ENCODE assay signal across 11 cellular contexts in genomic region chr22:49968313-49968830, GRCh38. TPM values are rescaled to one million over a fixed set of nuclear protein-coding genes. Genes with fewer than 3 reads are reported as not detected.
DNase-seq lines count a peak whose midpoint lies in the region; ATAC-seq, FAIRE-seq and TF ChIP-seq lines count a peak whose summit lies in the region.
"Had no signal": no experiment of that assay in that cellular context is flagged by ENCODE, and none has a peak within 500 bp of the region (broad histone marks: within the 10 kb centered on the region; RNA-seq: fewer than 3 reads in every experiment).

No MANE protein-coding gene starts in this region.

- H3K4me3 Mint-ChIP-seq in activated CD8-positive, alpha-beta T cell treated with anti-CD3 and anti-CD28 coated beads, Interleukin-2, amount 10 ng/mL, durations not matched to agents 7 days and 5 days: no peak overlapping the region
- no peak overlapping the region for H3K4me3 Mint-ChIP-seq in activated CD8-positive, alpha-beta T cell treated with anti-CD3 and anti-CD28 coated beads for 36 hours

- POLR2A ChIA-PET in activated CD8-positive, alpha-beta T cell treated with anti-CD3 and anti-CD28 coated beads, Interleukin-2, amount 10 ng/mL, durations not matched to agents 7 days and 5 days (lab: Charles Lee): interaction anchor here (0.6 to 0.7 kb wide), 2 partner anchors 12 to 32 kb away, joined by 3 to 5 read pairs; no protein-coding TSS in a partner anchor
- POLR2A ChIA-PET in activated CD8-positive, alpha-beta T cell treated with anti-CD3 and anti-CD28 coated beads for 36 hours (lab: Charles Lee): interaction anchor here (0.9 to 4.3 kb wide), 4 partner anchors 7 to 30 kb away, joined by 3 to 63 read pairs (median 5); partner anchors contain the start of gene PIM3
- POLR2A ChIA-PET in K562 (lab: Yijun Ruan, JAX): interaction anchor here (0.9 to 1.5 kb wide), 2 partner anchors 16 to 28 kb away, joined by 3 to 4 read pairs; no protein-coding TSS in a partner anchor

- no peak for TF ChIP-seq POLR2A in K562 (conservative IDR thresholded peaks at IDR 0.05)

- H4K20me1 ChIP-seq in K562 (replicated peaks; ENCODE audit: control insufficient read depth, insufficient read depth, low read length): no peaks in the 10 kb centered on the region

- peaks cover 4% of the 10 kb centered on the region for H3K9me1 ChIP-seq in K562 (ENCODE audit: control insufficient read depth, insufficient read depth, low read length)

- H3K4me3 ChIP-seq in K562 (no peak overlapping the region), lower lobe of right lung (no peak overlapping the region)

- in situ Hi-C loops in K562 (cut with MboI): no loop called here

- no peak for FAIRE-seq in K562 (lab: Jason Lieb, UNC)

- H3K27me3 ChIP-seq in K562 (ENCODE audit: control insufficient read depth in 2 of 2, insufficient read depth in 2 of 2, low read length in 2 of 2) (no peaks in the 10 kb centered on the region), lower lobe of right lung (ENCODE audit: low read depth) (no peaks in the 10 kb centered on the region)

- H3K4me1 ChIP-seq in K562 (replicated peaks in 1 of 2; ENCODE audit: control insufficient read depth in 2 of 2, insufficient read depth in 2 of 2, low read length in 2 of 2) (peaks cover 23 to 98% of the 10 kb centered on the region in 2 experiments), lower lobe of right lung (peaks cover 81% of the 10 kb centered on the region)

- TF ChIP-seq EP300 in K562 (IDR thresholded peaks at IDR 0.05; ENCODE audit: low read length): no peak

- H3K9ac ChIP-seq in K562 (ENCODE audit: insufficient read depth in 1 of 2, low read depth in 2 of 2, low read length in 2 of 2): no peak overlapping the region

- H3K27ac Mint-ChIP-seq in activated CD8-positive, alpha-beta T cell treated with anti-CD3 and anti-CD28 coated beads, Interleukin-2, amount 10 ng/mL, durations not matched to agents 7 days and 5 days: no peak overlapping the region
- H3K27ac Mint-ChIP-seq in activated CD8-positive, alpha-beta T cell treated with anti-CD3 and anti-CD28 coated beads for 36 hours: no peak overlapping the region

- H3K9me3 Mint-ChIP-seq in activated CD8-positive, alpha-beta T cell treated with anti-CD3 and anti-CD28 coated beads, Interleukin-2, amount 10 ng/mL, durations not matched to agents 7 days and 5 days (ENCODE audit: insufficient read depth): no peaks in the 10 kb centered on the region
- no peaks in the 10 kb centered on the region for H3K9me3 Mint-ChIP-seq in activated CD8-positive, alpha-beta T cell treated with anti-CD3 and anti-CD28 coated beads for 36 hours

- H3K4me1 Mint-ChIP-seq in activated CD8-positive, alpha-beta T cell treated with anti-CD3 and anti-CD28 coated beads, Interleukin-2, amount 10 ng/mL, durations not matched to agents 7 days and 5 days (ENCODE audit: low read depth): peaks cover 38% of the 10 kb centered on the region
- H3K4me1 Mint-ChIP-seq in activated CD8-positive, alpha-beta T cell treated with anti-CD3 and anti-CD28 coated beads for 36 hours (ENCODE audit: low read depth): peaks cover 40% of the 10 kb centered on the region

- H3K79me2 ChIP-seq in K562 (ENCODE audit: control insufficient read depth, insufficient read depth, low read length): peaks cover 14% of the 10 kb centered on the region

- no peak for TF ChIP-seq CTCF in activated CD8-positive, alpha-beta T cell treated with anti-CD3 and anti-CD28 coated beads for 36 hours (IDR thresholded peaks at IDR 0.05)
- TF ChIP-seq CTCF in K562 (IDR thresholded peaks at IDR 0.05 in 2 of 3, conservative IDR thresholded peaks at IDR 0.05 in 1 of 3; ENCODE audit: insufficient read depth in 2 of 3, low read depth in 1 of 3, low read length in 3 of 3) (no peak), lower lobe of right lung (IDR thresholded peaks at IDR 0.05) (no peak)

- CTCF ChIA-PET in activated CD8-positive, alpha-beta T cell treated with anti-CD3 and anti-CD28 coated beads, Interleukin-2, amount 10 ng/mL, durations not matched to agents 7 days and 5 days (lab: Charles Lee): interaction anchor here (2.5 kb wide), 1 partner anchor 62 kb away, joined by 10 read pairs; no protein-coding TSS in a partner anchor
- CTCF ChIA-PET in activated CD8-positive, alpha-beta T cell treated with anti-CD3 and anti-CD28 coated beads for 36 hours (lab: Charles Lee): interaction anchor here (0.9 to 3.2 kb wide), 2 partner anchors 38 to 62 kb away, joined by 3 to 12 read pairs; no protein-coding TSS in a partner anchor
- CTCF ChIA-PET in K562 (lab: Yijun Ruan, JAX; ENCODE audit: low intra/inter-chr PET ratio): no interaction called here

- H3K9me3 ChIP-seq in K562 (replicated peaks; ENCODE audit: control insufficient read depth, insufficient read depth, low read depth, low read length): no peaks in the 10 kb centered on the region
- H3K9me3 ChIP-seq in lower lobe of right lung: no peaks in the 10 kb centered on the region

- no peak for TF ChIP-seq RAD21 in K562 (CRISPR knock-in tag; conservative IDR thresholded peaks at IDR 0.05 in 1 of 2, IDR thresholded peaks at IDR 0.05 in 1 of 2)

- no peak overlapping the region for H3K4me2 ChIP-seq in K562 (ENCODE audit: insufficient read depth, low read length)

- no peak for ATAC-seq in activated CD8-positive, alpha-beta T cell treated with anti-CD3 and anti-CD28 coated beads, Interleukin-2, amount 10 ng/mL, durations not matched to agents 7 days and 5 days
- no peak for ATAC-seq in activated CD8-positive, alpha-beta T cell treated with anti-CD3 and anti-CD28 coated beads for 36 hours
- ATAC-seq in K562 (no peak), lower lobe of right lung (no peak)

- BruUV-seq in K562 (replicated peaks; lab: Mats Ljungman, UMichigan): no TSS peak

- no peaks in the 10 kb centered on the region for H3K27me3 Mint-ChIP-seq in activated CD8-positive, alpha-beta T cell treated with anti-CD3 and anti-CD28 coated beads, Interleukin-2, amount 10 ng/mL, durations not matched to agents 7 days and 5 days (ENCODE audit: low read depth)
- no peaks in the 10 kb centered on the region for H3K27me3 Mint-ChIP-seq in activated CD8-positive, alpha-beta T cell treated with anti-CD3 and anti-CD28 coated beads for 36 hours

- H3K27ac ChIP-seq in K562 (ENCODE audit: extremely low read depth, low read depth, low read length) (no peak overlapping the region; the same call in 2 of the 3 replicates), lower lobe of right lung (peak overlapping the region; percentile 90), temporal lobe (ENCODE audit: low read depth, low read length) (peak overlapping the region; percentile 84)

- 93% methylated on average over 5 of the region's 11 CpGs for WGBS in K562 (ENCODE audit: insufficient coverage, low coverage, missing lambda C conversion rate)

- peak; percentile 21 for DNase-seq in activated CD8-positive, alpha-beta T cell treated with anti-CD3 and anti-CD28 coated beads, Interleukin-2, amount 10 ng/mL, durations not matched to agents 7 days and 5 days
- no peak for DNase-seq in activated CD8-positive, alpha-beta T cell treated with anti-CD3 and anti-CD28 coated beads for 36 hours
- no peak for DNase-seq in K562 (ENCODE audit: extremely low read depth in 1 of 4, low spot score in 3 of 4)
- DNase-seq in lower lobe of right lung: peak; percentile 48
- no peak for DNase-seq in NCI-H1048 (lab: John Stamatoyannopoulos, UW)
- DNase-seq in GDM1 (lab: John Stamatoyannopoulos, UW): no peak
- no peak for DNase-seq in stimulated activated naive CD4-positive, alpha-beta T cell treated with Interleukin-2 at 50 U/mL for 16 hours (lab: John Stamatoyannopoulos, UW)
- DNase-seq: activated CD4-positive, alpha-beta T cell treated with anti-CD3 and anti-CD28 coated beads, Interleukin-2, amount 50 U/mL, for 1 hour; MV-4-11 had no signal

- H3K36me3 Mint-ChIP-seq in activated CD8-positive, alpha-beta T cell treated with anti-CD3 and anti-CD28 coated beads, Interleukin-2, amount 10 ng/mL, durations not matched to agents 7 days and 5 days (ENCODE audit: low read depth): peaks cover 15% of the 10 kb centered on the region
- H3K36me3 Mint-ChIP-seq in activated CD8-positive, alpha-beta T cell treated with anti-CD3 and anti-CD28 coated beads for 36 hours (ENCODE audit: low read depth): peaks cover 23% of the 10 kb centered on the region

- H3K36me3 ChIP-seq in K562 (ENCODE audit: control insufficient read depth, insufficient read depth, low read length): peaks cover 18% of the 10 kb centered on the region; the same call in 1 of the 3 replicates
- peaks cover 22% of the 10 kb centered on the region for H3K36me3 ChIP-seq in lower lobe of right lung

- intact Hi-C loops in activated CD8-positive, alpha-beta T cell treated with anti-CD3 and anti-CD28 coated beads for 36 hours (cut with micrococcal nuclease): loop anchor here (5.0 kb wide), 1 partner anchor 36 kb away; no protein-coding TSS in a partner anchor
- intact Hi-C loops in K562 (cut with micrococcal nuclease): no loop called here
- intact Hi-C loops in lower lobe of right lung (cut with DNase I): no loop called here

- H2AFZ ChIP-seq in K562 (ENCODE audit: low read depth, low read length): no peak overlapping the region

RNA-seq across cellular contexts. Expression of gene PIM3, which starts 7.8 kb away (rescaled TPM):
- 10 to 100 TPM; 45.1 to 45.7 TPM for total RNA-seq in activated CD8-positive, alpha-beta T cell treated with anti-CD3 and anti-CD28 coated beads, Interleukin-2, amount 10 ng/mL, durations not matched to agents 7 days and 5 days
- 100 to 1,000 TPM; 146 to 158 TPM for total RNA-seq in activated CD8-positive, alpha-beta T cell treated with anti-CD3 and anti-CD28 coated beads for 36 hours
- total RNA-seq in K562 (2011; cell fraction: chromatin; rRNA removed; ENCODE audit: low replicate concordance): 8.4 and 19.1 TPM in 2 replicates
- total RNA-seq in K562 (2011; cell fraction: nucleolus; rRNA removed): 31.2 and 35.0 TPM in 2 replicates
- total RNA-seq in K562 (2011; cell fraction: nucleoplasm; rRNA removed): 9.8 and 13.2 TPM in 2 replicates
- 37.0 and 41.1 TPM in 2 replicates for total RNA-seq in K562 (2014; rRNA removed)
- total RNA-seq in K562 (2014; rRNA removed; fragmentation: Illumina TruSeq; extraction: Trizol): 4.2 and 4.3 TPM in 2 replicates
- 11.9 and 13.8 TPM in 2 replicates for total RNA-seq in K562 (2015; rRNA removed; fragmentation: Illumina TruSeq; extraction: Trizol)
- 40.5 and 41.3 TPM in 2 replicates for total RNA-seq in K562 (2021)
- 5.3 and 8.0 TPM in 2 replicates for polyA plus RNA-seq in K562 (2011; rRNA removed)
- 13.4 and 28.9 TPM in 2 replicates for polyA plus RNA-seq in K562 (2011; cell fraction: cytosol; rRNA removed)
- 36.6 and 49.9 TPM in 2 replicates for polyA plus RNA-seq in K562 (2011; cell fraction: nucleus; rRNA removed)
- 18.0 and 35.9 TPM in 2 replicates for polyA plus RNA-seq in K562 (2012)
- polyA plus RNA-seq in K562 (2014; fragmentation: Illumina TruSeq; extraction: Trizol): 4.4 and 11.4 TPM in 2 replicates
- under 1 TPM; 0.24 to 0.57 TPM for polyA plus RNA-seq in K562 (2014; fragmentation: Nextera tagmentation; extraction: Ambion mirVana)
- 34.1 and 35.4 TPM in 2 replicates for polyA plus RNA-seq in K562 (2014; rRNA removed)
- 0.99 and 1.4 TPM in 2 replicates for polyA minus RNA-seq in K562 (2011; rRNA and poly(A)+ RNA removed)
- polyA minus RNA-seq in K562 (2011; cell fraction: cytosol; rRNA and poly(A)+ RNA removed): 7.1 and 7.7 TPM in 2 replicates
- 10.2 and 10.6 TPM in 2 replicates for polyA minus RNA-seq in K562 (2011; cell fraction: nucleus; rRNA and poly(A)+ RNA removed)
- 94.7 TPM for total RNA-seq in lower lobe of right lung
- total RNA-seq in temporal lobe: 8.9 TPM

RNA-seq across cellular contexts. Expression of gene IL17REL, which starts 44.2 kb away (rescaled TPM):
- not detected for total RNA-seq in activated CD8-positive, alpha-beta T cell treated with anti-CD3 and anti-CD28 coated beads, Interleukin-2, amount 10 ng/mL, durations not matched to agents 7 days and 5 days
- under 1 TPM in 1 of 2 experiments, not detected in 1; 0.14 TPM for total RNA-seq in activated CD8-positive, alpha-beta T cell treated with anti-CD3 and anti-CD28 coated beads for 36 hours
- total RNA-seq in K562 (2011; cell fraction: chromatin; rRNA removed; ENCODE audit: low replicate concordance): 0.30 and 1.3 TPM in 2 replicates
- total RNA-seq in K562 (2011; cell fraction: nucleolus; rRNA removed): 0.53 and 0.83 TPM in 2 replicates
- total RNA-seq in K562 (2011; cell fraction: nucleoplasm; rRNA removed): 0.66 and 0.76 TPM in 2 replicates
- 0.05 and 0.29 TPM in 2 replicates for total RNA-seq in K562 (2014; rRNA removed)
- not detected in 2 replicates for total RNA-seq in K562 (2014; rRNA removed; fragmentation: Illumina TruSeq; extraction: Trizol)
- 0.11 and 0.15 TPM in 2 replicates for total RNA-seq in K562 (2015; rRNA removed; fragmentation: Illumina TruSeq; extraction: Trizol)
- 0.22 and 0.42 TPM in 2 replicates for total RNA-seq in K562 (2021)
- polyA plus RNA-seq in K562 (2011; rRNA removed): 0.05 and 0.06 TPM in 2 replicates
- 0.03 and 0.16 TPM in 2 replicates for polyA plus RNA-seq in K562 (2011; cell fraction: cytosol; rRNA removed)
- 0.25 and 0.57 TPM in 2 replicates for polyA plus RNA-seq in K562 (2011; cell fraction: nucleus; rRNA removed)
- 0.17 and 0.18 TPM in 2 replicates for polyA plus RNA-seq in K562 (2012)
- 0.08 TPM in 1 of 2 replicates, not detected in the other for polyA plus RNA-seq in K562 (2014; fragmentation: Illumina TruSeq; extraction: Trizol)
- not detected for polyA plus RNA-seq in K562 (2014; fragmentation: Nextera tagmentation; extraction: Ambion mirVana)
- polyA plus RNA-seq in K562 (2014; rRNA removed): 0.08 and 0.11 TPM in 2 replicates
- polyA minus RNA-seq in K562 (2011; rRNA and poly(A)+ RNA removed): not detected in 2 replicates
- not detected in 2 replicates for polyA minus RNA-seq in K562 (2011; cell fraction: cytosol; rRNA and poly(A)+ RNA removed)
- polyA minus RNA-seq in K562 (2011; cell fraction: nucleus; rRNA and poly(A)+ RNA removed): 0.54 and 0.56 TPM in 2 replicates
- 0.09 TPM for total RNA-seq in lower lobe of right lung
- 0.25 TPM for total RNA-seq in temporal lobe
- polyA plus RNA-seq: neural cell had no signal

RNA-seq across cellular contexts. Expression of gene CRELD2, which starts 49.9 kb away (rescaled TPM):
- total RNA-seq in activated CD8-positive, alpha-beta T cell treated with anti-CD3 and anti-CD28 coated beads, Interleukin-2, amount 10 ng/mL, durations not matched to agents 7 days and 5 days: 10 to 100 TPM; 58.0 to 58.1 TPM
- total RNA-seq in activated CD8-positive, alpha-beta T cell treated with anti-CD3 and anti-CD28 coated beads for 36 hours: 10 to 100 TPM; 26.1 to 28.2 TPM
- total RNA-seq in K562 (2011; cell fraction: chromatin; rRNA removed; ENCODE audit: low replicate concordance): 25.0 and 46.1 TPM in 2 replicates
- total RNA-seq in K562 (2011; cell fraction: nucleolus; rRNA removed): 45.8 and 49.4 TPM in 2 replicates
- total RNA-seq in K562 (2011; cell fraction: nucleoplasm; rRNA removed): 32.0 and 37.3 TPM in 2 replicates
- total RNA-seq in K562 (2014; rRNA removed) (25.3 and 33.2 TPM in 2 replicates), K562 (2014; rRNA removed; fragmentation: Illumina TruSeq; extraction: Trizol) (4.9 and 6.3 TPM in 2 replicates), K562 (2015; rRNA removed; fragmentation: Illumina TruSeq; extraction: Trizol) (10.1 and 10.7 TPM in 2 replicates), K562 (2021) (19.5 and 19.8 TPM in 2 replicates), lower lobe of right lung (42.7 TPM), temporal lobe (8.6 TPM)
- polyA plus RNA-seq in K562 (2011; rRNA removed) (8.8 and 12.4 TPM in 2 replicates), K562 (2014; fragmentation: Illumina TruSeq; extraction: Trizol) (6.3 and 9.3 TPM in 2 replicates), K562 (2014; fragmentation: Nextera tagmentation; extraction: Ambion mirVana) (1 to 10 TPM in 1 of 2 experiments, under 1 TPM in 1; 0.96 to 1.5 TPM), K562 (2014; rRNA removed) (19.9 and 22.4 TPM in 2 replicates)
- 12.4 and 16.3 TPM in 2 replicates for polyA plus RNA-seq in K562 (2011; cell fraction: cytosol; rRNA removed)
- polyA plus RNA-seq in K562 (2011; cell fraction: nucleus; rRNA removed): 34.7 and 37.7 TPM in 2 replicates
- 18.1 and 28.6 TPM in 2 replicates for polyA plus RNA-seq in K562 (2012)
- 2.1 and 2.4 TPM in 2 replicates for polyA minus RNA-seq in K562 (2011; rRNA and poly(A)+ RNA removed)
- polyA minus RNA-seq in K562 (2011; cell fraction: cytosol; rRNA and poly(A)+ RNA removed): 5.1 and 6.0 TPM in 2 replicates
- 5.1 and 5.8 TPM in 2 replicates for polyA minus RNA-seq in K562 (2011; cell fraction: nucleus; rRNA and poly(A)+ RNA removed)

RNA-seq across cellular contexts. Expression of gene ALG12, which starts 50.1 kb away (rescaled TPM):
- total RNA-seq in activated CD8-positive, alpha-beta T cell treated with anti-CD3 and anti-CD28 coated beads, Interleukin-2, amount 10 ng/mL, durations not matched to agents 7 days and 5 days: 10 to 100 TPM; 16.3 to 17.4 TPM
- 10 to 100 TPM; 10.7 to 12.0 TPM for total RNA-seq in activated CD8-positive, alpha-beta T cell treated with anti-CD3 and anti-CD28 coated beads for 36 hours
- 6.2 and 18.5 TPM in 2 replicates for total RNA-seq in K562 (2011; cell fraction: chromatin; rRNA removed; ENCODE audit: low replicate concordance)
- 20.3 and 21.8 TPM in 2 replicates for total RNA-seq in K562 (2011; cell fraction: nucleolus; rRNA removed)
- total RNA-seq in K562 (2011; cell fraction: nucleoplasm; rRNA removed): 13.6 and 15.7 TPM in 2 replicates
- total RNA-seq in K562 (2014; rRNA removed) (3.4 and 5.8 TPM in 2 replicates), K562 (2014; rRNA removed; fragmentation: Illumina TruSeq; extraction: Trizol) (0.83 and 2.0 TPM in 2 replicates), K562 (2015; rRNA removed; fragmentation: Illumina TruSeq; extraction: Trizol) (3.7 and 3.8 TPM in 2 replicates), K562 (2021) (8.5 and 11.0 TPM in 2 replicates), lower lobe of right lung (25.9 TPM), temporal lobe (5.4 TPM)
- polyA plus RNA-seq in K562 (2011; rRNA removed) (2.6 and 3.9 TPM in 2 replicates), K562 (2014; fragmentation: Illumina TruSeq; extraction: Trizol) (4.0 and 7.3 TPM in 2 replicates), K562 (2014; fragmentation: Nextera tagmentation; extraction: Ambion mirVana) (under 1 TPM; 0.20 to 0.62 TPM), K562 (2014; rRNA removed) (4.9 and 5.8 TPM in 2 replicates)
- 2.9 and 4.5 TPM in 2 replicates for polyA plus RNA-seq in K562 (2011; cell fraction: cytosol; rRNA removed)
- polyA plus RNA-seq in K562 (2011; cell fraction: nucleus; rRNA removed): 14.0 and 20.4 TPM in 2 replicates
- polyA plus RNA-seq in K562 (2012): 8.3 and 9.5 TPM in 2 replicates
- polyA minus RNA-seq in K562 (2011; rRNA and poly(A)+ RNA removed): 2.2 and 3.7 TPM in 2 replicates
- 3.6 and 3.7 TPM in 2 replicates for polyA minus RNA-seq in K562 (2011; cell fraction: cytosol; rRNA and poly(A)+ RNA removed)
- polyA minus RNA-seq in K562 (2011; cell fraction: nucleus; rRNA and poly(A)+ RNA removed): 1.4 and 2.8 TPM in 2 replicates

Comparison
In these comparisons a context has a peak if more than half of its experiments do, and no peak if none do; other contexts are left out.
1. DNase-seq: peak in activated CD8-positive, alpha-beta T cell treated with anti-CD3 and anti-CD28 coated beads, Interleukin-2, amount 10 ng/mL, durations not matched to agents 7 days and 5 days (single experiment) and lower lobe of right lung (single experiment); none in activated CD8-positive, alpha-beta T cell treated with anti-CD3 and anti-CD28 coated beads for 36 hours (single experiment), K562 (0 of 4), NCI-H1048 (single experiment), GDM1 (single experiment) and stimulated activated naive CD4-positive, alpha-beta T cell treated with Interleukin-2 at 50 U/mL for 16 hours (single experiment).